8 cellular contexts compared by ENCODE assay signal in genomic region chr15:34436126-34436955, GRCh38. TPM values are rescaled to one million over a fixed set of nuclear protein-coding genes. Genes with fewer than 3 reads are reported as not detected.
DNase-seq lines count a peak whose midpoint lies in the region; ATAC-seq and TF ChIP-seq lines count a peak whose summit lies in the region.

No MANE protein-coding gene starts in this region.

- H2BK120ac ChIP-seq in trophoblast cell (ENCODE audit: insufficient read depth, low read length, poor library complexity) = no peak overlapping the region

- H3K27me3 Mint-ChIP-seq in activated CD4-positive, alpha-beta memory T cell treated with anti-CD3 and anti-CD28 coated beads for 36 hours = no peaks in the 10 kb centered on the region

- no peak overlapping the region for H3K23ac ChIP-seq in trophoblast cell (ENCODE audit: low read length)

- no peak overlapping the region for H3K27ac ChIP-seq in trophoblast cell (ENCODE audit: low read depth, low read length)

- no peaks in the 10 kb centered on the region for H3K36me3 ChIP-seq in trophoblast cell (ENCODE audit: control insufficient read depth in 1 of 2, insufficient read depth in 2 of 2, low read length in 2 of 2)

- H3K36me3 Mint-ChIP-seq in activated CD4-positive, alpha-beta memory T cell treated with anti-CD3 and anti-CD28 coated beads for 36 hours = peaks cover 5% of the 10 kb centered on the region

- no peak overlapping the region for H3K27ac Mint-ChIP-seq in activated CD4-positive, alpha-beta memory T cell treated with anti-CD3 and anti-CD28 coated beads for 36 hours

- H2BK5ac ChIP-seq in trophoblast cell (ENCODE audit: low read depth, low read length, poor library complexity) = no peak overlapping the region

- peak; percentile 18 for ATAC-seq in HG02840 (IDR thresholded peaks at IDR 0.05; ENCODE audit: low FRiP score, unreplicated experiment)

- H3K4me3 ChIP-seq in fibroblast of the aortic adventitia (ENCODE audit: low read depth, low read length) = peak overlapping the region; percentile 70
- no peak overlapping the region for H3K4me3 ChIP-seq in trophoblast cell (ENCODE audit: low read depth, low read length)

- POLR2A ChIA-PET in activated CD4-positive, alpha-beta memory T cell treated with anti-CD3 and anti-CD28 coated beads for 36 hours (lab: Charles Lee) = no interaction called here

- TF ChIP-seq CTCF in GM13976 (IDR thresholded peaks at IDR 0.05; ENCODE audit: borderline replicate concordance, control extremely low read depth, extremely low read depth, insufficient read depth, missing control alignments) (no peak), fibroblast of the aortic adventitia (IDR thresholded peaks at IDR 0.05; ENCODE audit: insufficient read depth, low read length) (no peak)

- intact Hi-C loops in activated CD4-positive, alpha-beta memory T cell treated with anti-CD3 and anti-CD28 coated beads for 36 hours (cut with micrococcal nuclease) = loop anchor here (5.0 to 10.0 kb wide), 2 partner anchors 94 to 192 kb away; partner anchors contain the start of genes NOP10 and NUTM1

- H3K4ac ChIP-seq in trophoblast cell (ENCODE audit: low read depth, low read length) = no peak overlapping the region

- H3K9ac ChIP-seq in trophoblast cell (ENCODE audit: low read length) = no peak overlapping the region

- H3K27me3 ChIP-seq in trophoblast cell (ENCODE audit: insufficient read depth, low read length) = peaks cover 16% of the 10 kb centered on the region

- peaks cover 1 to 3% of the 10 kb centered on the region in 2 experiments for H3K4me1 ChIP-seq in trophoblast cell (ENCODE audit: control insufficient read depth in 1 of 2, insufficient read depth in 2 of 2, low read length in 2 of 2)

- peak overlapping the region; percentile 68 for H3K4me3 Mint-ChIP-seq in activated CD4-positive, alpha-beta memory T cell treated with anti-CD3 and anti-CD28 coated beads for 36 hours

- H3K18ac ChIP-seq in trophoblast cell (ENCODE audit: low read length) = no peak overlapping the region

- DNase-seq in GM13976 (ENCODE audit: low spot score) = peak; percentile 35
- DNase-seq in activated CD4-positive, alpha-beta memory T cell treated with anti-CD3 and anti-CD28 coated beads for 36 hours = peak; percentile 15
- peak; percentile 22 for DNase-seq in fibroblast of the aortic adventitia (ENCODE audit: low read depth)
- no peak for DNase-seq in trophoblast cell
- DNase-seq in NCI-H526 treated with DMSO at 0.1 percent for 48 hours (lab: John Stamatoyannopoulos, UW) = no peak
- no peak for DNase-seq in MV-4-11 (lab: John Stamatoyannopoulos, UW)
- no peak for DNase-seq in NCI-H1930 (lab: John Stamatoyannopoulos, UW)

- no peak overlapping the region for H4K12ac ChIP-seq in trophoblast cell (ENCODE audit: low read depth, low read length)

- WGBS in trophoblast cell (ENCODE audit: extremely low coverage, insufficient coverage, insufficient read length) = no CpG with 5 or more reads among the region's 31 CpGs

- in situ Hi-C loops in GM13976 (cut with MboI; ENCODE audit: low sequenced_read_pairs, unreplicated experiment) = no loop called here

- peaks cover 4% of the 10 kb centered on the region for H3K4me1 Mint-ChIP-seq in activated CD4-positive, alpha-beta memory T cell treated with anti-CD3 and anti-CD28 coated beads for 36 hours (ENCODE audit: low read depth)

- no peak overlapping the region for H3K14ac ChIP-seq in trophoblast cell (ENCODE audit: low read length)

- H3K9me3 ChIP-seq in trophoblast cell (ENCODE audit: insufficient read depth, low read depth, low read length) = peaks cover 5% of the 10 kb centered on the region

- no peak overlapping the region for H2AFZ ChIP-seq in trophoblast cell (ENCODE audit: insufficient read depth, low read length, poor library complexity)

- no peak overlapping the region for H2AK5ac ChIP-seq in trophoblast cell (ENCODE audit: low read length)

- H4K8ac ChIP-seq in trophoblast cell (ENCODE audit: low read depth, low read length) = no peak overlapping the region

- no peaks in the 10 kb centered on the region for H3K79me1 ChIP-seq in trophoblast cell (ENCODE audit: low read length)

- H3K4me2 ChIP-seq in trophoblast cell (ENCODE audit: low read length) = peak overlapping the region; percentile 89

- H3K9me3 Mint-ChIP-seq in activated CD4-positive, alpha-beta memory T cell treated with anti-CD3 and anti-CD28 coated beads for 36 hours = no peaks in the 10 kb centered on the region

- H3K79me2 ChIP-seq in trophoblast cell (ENCODE audit: control insufficient read depth, insufficient read depth, low read length, poor library complexity) = no peaks in the 10 kb centered on the region

- CTCF ChIA-PET in activated CD4-positive, alpha-beta memory T cell treated with anti-CD3 and anti-CD28 coated beads for 36 hours (lab: Charles Lee) = interaction anchor here (0.6 to 1.6 kb wide), 3 partner anchors 69 to 151 kb away, joined by 3 to 4 read pairs (median 4); partner anchors contain the start of genes LPCAT4, NOP10 and NUTM1

- no peak overlapping the region for H2BK12ac ChIP-seq in trophoblast cell (ENCODE audit: low read length)

- H4K91ac ChIP-seq in trophoblast cell (ENCODE audit: low read depth, low read length) = no peak overlapping the region

RNA-seq across cellular contexts. Expression of gene GOLGA8A, which starts 1.3 kb away (rescaled TPM):
- total RNA-seq in activated CD4-positive, alpha-beta memory T cell treated with anti-CD3 and anti-CD28 coated beads for 36 hours = 10 to 100 TPM; 65.3 to 72.9 TPM
- 18.9 and 23.5 TPM in 2 replicates for total RNA-seq in fibroblast of the aortic adventitia (ENCODE audit: low replicate concordance)
- polyA plus RNA-seq in trophoblast cell (2013) = 9.7 and 10.0 TPM in 2 replicates

Comparison
In these comparisons a context has a peak if more than half of its experiments do, and no peak if none do; other contexts are left out.
1. DNase-seq: peak in GM13976 (single experiment), activated CD4-positive, alpha-beta memory T cell treated with anti-CD3 and anti-CD28 coated beads for 36 hours (single experiment) and fibroblast of the aortic adventitia (single experiment); none in trophoblast cell (0 of 2), NCI-H526 treated with DMSO at 0.1 percent for 48 hours (single experiment), MV-4-11 (single experiment) and NCI-H1930 (0 of 2).